ENCODE assay signal across 12 cellular contexts in genomic region chr3:177491301-177492031, GRCh38.
DNase-seq lines count a peak whose midpoint lies in the region; ATAC-seq, FAIRE-seq and TF ChIP-seq lines count a peak whose summit lies in the region.
"Had no signal": no experiment of that assay in that cellular context is flagged by ENCODE, and none has a peak within 500 bp of the region (broad histone marks: within the 10 kb centered on the region; RNA-seq: fewer than 3 reads in every experiment).

No MANE protein-coding gene starts in this region.

- H3K36me3 ChIP-seq in keratinocyte (ENCODE audit: control insufficient read depth in 2 of 2, extremely low read depth in 1 of 2, insufficient read depth in 2 of 2, low read length in 2 of 2), result no peaks in the 10 kb centered on the region

- H3K9ac ChIP-seq in keratinocyte (ENCODE audit: control insufficient read depth, extremely low read depth, insufficient read depth, low read length), result no peak overlapping the region

- no peaks in the 10 kb centered on the region for H3K9me3 Mint-ChIP-seq in central memory CD8-positive, alpha-beta T cell

- no peak overlapping the region for H2AFZ ChIP-seq in keratinocyte (ENCODE audit: control insufficient read depth, low read length)

- H3K27ac ChIP-seq in keratinocyte (ENCODE audit: control insufficient read depth, insufficient read depth, low read length) (no peak overlapping the region), temporal lobe (ENCODE audit: low read depth, low read length) (peak overlapping the region; percentile 91)
- H3K27ac ChIP-seq: A549 had no signal

- peak; percentile 64 for FAIRE-seq in keratinocyte (lab: Jason Lieb, UNC)
- FAIRE-seq: A549, TTC549 had no signal

- peak; percentile 30 to 71 for DNase-seq in NCI-H2081 (lab: John Stamatoyannopoulos, UW)
- no peak for DNase-seq in NCI-H2081 treated with DMSO at 0.1 percent for 48 hours (lab: John Stamatoyannopoulos, UW)
- DNase-seq in central memory CD8-positive, alpha-beta T cell (ENCODE audit: low spot score in 2 of 2), result no peak
- DNase-seq in keratinocyte (ENCODE audit: low read depth, low spot score), result no peak
- no peak for DNase-seq in DMS 273 (lab: John Stamatoyannopoulos, UW; ENCODE audit: unreplicated experiment)
- DNase-seq: NCI-H226 had no signal

- no peak overlapping the region for H3K4me3 ChIP-seq in keratinocyte (ENCODE audit: control insufficient read depth in 2 of 3, extremely low read depth in 1 of 3, insufficient read depth in 2 of 3, low read depth in 1 of 3, low read length in 3 of 3)
- H3K4me3 ChIP-seq: A549 had no signal

- no peaks in the 10 kb centered on the region for H3K27me3 ChIP-seq in keratinocyte (ENCODE audit: control insufficient read depth, extremely low read depth, insufficient read depth, low read length)

- H3K4me1 ChIP-seq in keratinocyte (ENCODE audit: control insufficient read depth, extremely low read depth, insufficient read depth, low read length), result peaks cover 10% of the 10 kb centered on the region
- H3K4me1 ChIP-seq: A549 had no signal

- no peaks in the 10 kb centered on the region for H3K79me2 ChIP-seq in keratinocyte (ENCODE audit: control insufficient read depth, insufficient read depth, low read length)

- no peak for ATAC-seq in central memory CD8-positive, alpha-beta T cell (replicated peaks; ENCODE audit: extremely low read depth, poor library complexity, severe bottlenecking)
- no peak for ATAC-seq in GM18873 (IDR thresholded peaks at IDR 0.05; ENCODE audit: low FRiP score, unreplicated experiment)
- ATAC-seq in HG02763 (IDR thresholded peaks at IDR 0.05; ENCODE audit: unreplicated experiment), result no peak
- ATAC-seq: A549; activated naive CD4-positive, alpha-beta T cell treated with anti-CD3 and anti-CD28 coated beads, Interleukin-2, amount 50 U/mL, for 72 hours had no signal

- no peaks in the 10 kb centered on the region for H3K9me3 ChIP-seq in keratinocyte (ENCODE audit: control insufficient read depth, low read depth, low read length)
- H3K9me3 ChIP-seq: A549 had no signal

- no peaks in the 10 kb centered on the region for H4K20me1 ChIP-seq in keratinocyte (ENCODE audit: control insufficient read depth, extremely low read depth, insufficient read depth, low read length)

- H3K4me2 ChIP-seq in keratinocyte (ENCODE audit: control insufficient read depth, extremely low read depth, insufficient read depth, low read depth, low read length), result no peak overlapping the region
- H3K4me2 ChIP-seq: A549 had no signal

- peak overlapping the region; percentile 8 for H3K27ac Mint-ChIP-seq in central memory CD8-positive, alpha-beta T cell (ENCODE audit: low read depth)
- H3K27ac Mint-ChIP-seq: activated naive CD4-positive, alpha-beta T cell treated with anti-CD3 and anti-CD28 coated beads, Interleukin-2, amount 50 U/mL, for 72 hours had no signal

- peaks cover 11% of the 10 kb centered on the region for H3K4me1 Mint-ChIP-seq in central memory CD8-positive, alpha-beta T cell

- no peak for TF ChIP-seq CTCF in keratinocyte (optimal IDR thresholded peaks at IDR 0.05 in 1 of 3, IDR thresholded peaks at IDR 0.05 in 1 of 3, conservative IDR thresholded peaks at IDR 0.05 in 1 of 3; ENCODE audit: extremely low read depth in 1 of 3, insufficient read depth in 2 of 3, low read length in 3 of 3)

- no peaks in the 10 kb centered on the region for H3K36me3 Mint-ChIP-seq in central memory CD8-positive, alpha-beta T cell (ENCODE audit: insufficient read depth)

- no peaks in the 10 kb centered on the region for H3K9me1 ChIP-seq in keratinocyte (ENCODE audit: control insufficient read depth, extremely low read depth, insufficient read depth, low read length)

- no peaks in the 10 kb centered on the region for H3K27me3 Mint-ChIP-seq in central memory CD8-positive, alpha-beta T cell

- H3K4me3 Mint-ChIP-seq in central memory CD8-positive, alpha-beta T cell, result no peak overlapping the region

- dilution Hi-C loops in keratinocyte (cut with MboI; ENCODE audit: extremely low pct_ligation_motif_present, low sequenced_read_pairs), result no loop called here

Comparison
In these comparisons a context has a peak if more than half of its experiments do, and no peak if none do; other contexts are left out.
1. DNase-seq: peak in NCI-H2081 (2 of 2); none in NCI-H2081 treated with DMSO at 0.1 percent for 48 hours (single experiment), central memory CD8-positive, alpha-beta T cell (0 of 2), keratinocyte (single experiment) and DMS 273 (single experiment).